In genomic region chr14:35355981-35356839, GRCh38 we compare ENCODE assay signal across 10 cellular contexts. TPM values are rescaled to one million over a fixed set of nuclear protein-coding genes. Genes with fewer than 3 reads are reported as not detected.
DNase-seq lines count a peak whose midpoint lies in the region; ATAC-seq and TF ChIP-seq lines count a peak whose summit lies in the region.
"Had no signal": no experiment of that assay in that cellular context is flagged by ENCODE, and none has a peak within 500 bp of the region (broad histone marks: within the 10 kb centered on the region; RNA-seq: fewer than 3 reads in every experiment).

No MANE protein-coding gene starts in this region.

- no peak overlapping the region for H3K4me3 Mint-ChIP-seq in CD4-positive, CD25-positive, alpha-beta regulatory T cell
- H3K4me3 Mint-ChIP-seq in activated T-helper 2 cell treated with anti-CD3 and anti-CD28 coated beads, Interferon-gamma antibody, Interleukin-2, Interleukin-4, amounts not matched to agents 10 μg/mL and 5 μg/mL and 100 μg/mL, durations not matched to agents 14 hours and 24 hours and 36 hours (ENCODE audit: low read depth) = peak overlapping the region; percentile 0
- H3K4me3 Mint-ChIP-seq in mesothelial cell of epicardium = no peak overlapping the region
- H3K4me3 Mint-ChIP-seq: brain had no signal

- no peaks in the 10 kb centered on the region for H3K27me3 ChIP-seq in CD4-positive, CD25-positive, alpha-beta regulatory T cell (ENCODE audit: control insufficient read depth, insufficient read depth, low read length)
- H3K27me3 ChIP-seq: neutrophil had no signal

- no peaks in the 10 kb centered on the region for H3K36me3 ChIP-seq in CD4-positive, CD25-positive, alpha-beta regulatory T cell (ENCODE audit: control insufficient read depth, insufficient read depth, low read length)
- no peaks in the 10 kb centered on the region for H3K36me3 ChIP-seq in HEK293 (ENCODE audit: control insufficient read depth in 2 of 2, insufficient read depth in 1 of 2, low read length in 2 of 2)
- H3K36me3 ChIP-seq: neutrophil had no signal

- no peaks in the 10 kb centered on the region for H3K36me3 Mint-ChIP-seq in CD4-positive, CD25-positive, alpha-beta regulatory T cell
- no peaks in the 10 kb centered on the region for H3K36me3 Mint-ChIP-seq in activated T-helper 2 cell treated with anti-CD3 and anti-CD28 coated beads, Interferon-gamma antibody, Interleukin-2, Interleukin-4, amounts not matched to agents 10 μg/mL and 5 μg/mL and 100 μg/mL, durations not matched to agents 14 hours and 24 hours and 36 hours (ENCODE audit: low read depth)
- H3K36me3 Mint-ChIP-seq in mesothelial cell of epicardium = no peaks in the 10 kb centered on the region
- H3K36me3 Mint-ChIP-seq: brain had no signal

- DNase-seq in CD4-positive, CD25-positive, alpha-beta regulatory T cell = peak in 1 of 3 donors; percentile 44
- DNase-seq in activated T-helper 2 cell treated with anti-CD3 and anti-CD28 coated beads, Interferon-gamma antibody, Interleukin-2, Interleukin-4, amounts not matched to agents 10 μg/mL and 5 μg/mL and 100 μg/mL, durations not matched to agents 14 hours and 24 hours and 36 hours (ENCODE audit: low spot score) = no peak
- DNase-seq in mesothelial cell of epicardium (ENCODE audit: low spot score in 2 of 2, unreplicated experiment in 2 of 2) (no peak), NCI-H2081 treated with DMSO at 0.1 percent for 48 hours (lab: John Stamatoyannopoulos, UW) (no peak), NCI-H345 (lab: John Stamatoyannopoulos, UW) (no peak)

- H3K4me3 ChIP-seq in CD4-positive, CD25-positive, alpha-beta regulatory T cell (ENCODE audit: low read depth, low read length) = no peak overlapping the region
- no peak overlapping the region for H3K4me3 ChIP-seq in HEK293 (ENCODE audit: low read depth, low read length)

- H3K27ac ChIP-seq in CD4-positive, CD25-positive, alpha-beta regulatory T cell (ENCODE audit: insufficient read depth, low read length, poor library complexity, severe bottlenecking) = no peak overlapping the region
- no peak overlapping the region for H3K27ac ChIP-seq in HEK293 (ENCODE audit: extremely low read depth, low read depth, low read length)
- H3K27ac ChIP-seq: neutrophil had no signal

- H3K4me1 ChIP-seq in CD4-positive, CD25-positive, alpha-beta regulatory T cell (ENCODE audit: control insufficient read depth, insufficient read depth, low read length, poor library complexity, severe bottlenecking) = no peaks in the 10 kb centered on the region
- H3K4me1 ChIP-seq in HEK293 (ENCODE audit: control insufficient read depth, insufficient read depth, low read length) = no peaks in the 10 kb centered on the region

- H3K27ac Mint-ChIP-seq in CD4-positive, CD25-positive, alpha-beta regulatory T cell = peak overlapping the region; percentile 17 to 52 (median 22)
- H3K27ac Mint-ChIP-seq in activated T-helper 2 cell treated with anti-CD3 and anti-CD28 coated beads, Interferon-gamma antibody, Interleukin-2, Interleukin-4, amounts not matched to agents 10 μg/mL and 5 μg/mL and 100 μg/mL, durations not matched to agents 14 hours and 24 hours and 36 hours = peak overlapping the region; percentile 87
- H3K27ac Mint-ChIP-seq in mesothelial cell of epicardium = peak overlapping the region; percentile 95

- CTCF ChIA-PET in HEK293 (lab: Yijun Ruan, JAX) = no interaction called here

- no peaks in the 10 kb centered on the region for H3K27me3 Mint-ChIP-seq in CD4-positive, CD25-positive, alpha-beta regulatory T cell
- no peaks in the 10 kb centered on the region for H3K27me3 Mint-ChIP-seq in activated T-helper 2 cell treated with anti-CD3 and anti-CD28 coated beads, Interferon-gamma antibody, Interleukin-2, Interleukin-4, amounts not matched to agents 10 μg/mL and 5 μg/mL and 100 μg/mL, durations not matched to agents 14 hours and 24 hours and 36 hours (ENCODE audit: low read depth)
- H3K27me3 Mint-ChIP-seq in mesothelial cell of epicardium (ENCODE audit: low read depth) = no peaks in the 10 kb centered on the region

- intact Hi-C loops in activated T-helper 2 cell treated with anti-CD3 and anti-CD28 coated beads, Interferon-gamma antibody, Interleukin-2, Interleukin-4, amounts not matched to agents 10 μg/mL and 5 μg/mL and 100 μg/mL, durations not matched to agents 14 hours and 24 hours and 36 hours (cut with micrococcal nuclease) = loop anchor here (1.0 to 2.0 kb wide), 5 partner anchors 9 to 69 kb away; partner anchors contain the start of gene NFKBIA

- H3K9me3 Mint-ChIP-seq in CD4-positive, CD25-positive, alpha-beta regulatory T cell = no peaks in the 10 kb centered on the region
- H3K9me3 Mint-ChIP-seq in activated T-helper 2 cell treated with anti-CD3 and anti-CD28 coated beads, Interferon-gamma antibody, Interleukin-2, Interleukin-4, amounts not matched to agents 10 μg/mL and 5 μg/mL and 100 μg/mL, durations not matched to agents 14 hours and 24 hours and 36 hours = no peaks in the 10 kb centered on the region
- no peaks in the 10 kb centered on the region for H3K9me3 Mint-ChIP-seq in mesothelial cell of epicardium
- H3K9me3 Mint-ChIP-seq: brain had no signal

- H3K9me3 ChIP-seq in CD4-positive, CD25-positive, alpha-beta regulatory T cell (ENCODE audit: control insufficient read depth in 2 of 2, low read length in 2 of 2) = no peaks in the 10 kb centered on the region
- H3K9me3 ChIP-seq in HEK293 (ENCODE audit: control insufficient read depth, insufficient read depth, low read depth, low read length) = no peaks in the 10 kb centered on the region
- H3K9me3 ChIP-seq: neutrophil had no signal

- no peak for TF ChIP-seq CTCF in HEK293 (tag by site-specific recombination; IDR thresholded peaks at IDR 0.05)
- no peak for TF ChIP-seq CTCF in mesothelial cell of epicardium (IDR thresholded peaks at IDR 0.05; ENCODE audit: unreplicated experiment)

- H3K4me1 Mint-ChIP-seq in CD4-positive, CD25-positive, alpha-beta regulatory T cell = peaks cover 0 to 20% (median 8%) of the 10 kb centered on the region in 4 donors
- H3K4me1 Mint-ChIP-seq in activated T-helper 2 cell treated with anti-CD3 and anti-CD28 coated beads, Interferon-gamma antibody, Interleukin-2, Interleukin-4, amounts not matched to agents 10 μg/mL and 5 μg/mL and 100 μg/mL, durations not matched to agents 14 hours and 24 hours and 36 hours (ENCODE audit: low read depth) = peaks cover 29% of the 10 kb centered on the region
- H3K4me1 Mint-ChIP-seq in mesothelial cell of epicardium = peaks cover 26% of the 10 kb centered on the region

- ATAC-seq in CD4-positive, CD25-positive, alpha-beta regulatory T cell (ENCODE audit: low read depth in 2 of 2) = peak; percentile 46 to 53
- ATAC-seq in HG03521 (IDR thresholded peaks at IDR 0.05; ENCODE audit: unreplicated experiment) (no peak), HG03565 (IDR thresholded peaks at IDR 0.05; ENCODE audit: unreplicated experiment) (no peak)

- POLR2A ChIA-PET in HEK293 (lab: Yijun Ruan, JAX) = no interaction called here

TF ChIP-seq in HEK293, 187 proteins besides CTCF, POLR2A, EP300 and RAD21:
- TF ChIP-seq ZNF704 (tag by site-specific recombination; IDR thresholded peaks at IDR 0.05) (no peak), PRDM10 (tag by site-specific recombination; IDR thresholded peaks at IDR 0.05) (peak; percentile 90), ZNF510 (tag by site-specific recombination; IDR thresholded peaks at IDR 0.05; ENCODE audit: insufficient replicate concordance) (no peak), ZNF121 (tag by site-specific recombination; IDR thresholded peaks at IDR 0.05) (no peak), GLIS1 (tag by site-specific recombination; IDR thresholded peaks at IDR 0.05) (peak; percentile 84)

RNA-seq across cellular contexts. Expression of gene NFKBIA, which starts 48.3 kb away (rescaled TPM):
- total RNA-seq in CD4-positive, CD25-positive, alpha-beta regulatory T cell = 1,380 TPM
- 100 to 1,000 TPM; 210 to 290 (median 243) TPM for polyA plus RNA-seq in CD4-positive, CD25-positive, alpha-beta regulatory T cell
- 386 and 390 TPM in 2 replicates for total RNA-seq in activated T-helper 2 cell treated with anti-CD3 and anti-CD28 coated beads, Interferon-gamma antibody, Interleukin-2, Interleukin-4, amounts not matched to agents 10 μg/mL and 5 μg/mL and 100 μg/mL, durations not matched to agents 14 hours and 24 hours and 36 hours
- total RNA-seq in mesothelial cell of epicardium = 196 to 218 TPM (median 205 TPM) in 3 replicates

Comparison
In these comparisons a context has a peak if more than half of its experiments do, and no peak if none do; other contexts are left out.
1. ATAC-seq: peak in CD4-positive, CD25-positive, alpha-beta regulatory T cell (2 of 2); none in HG03521 (single experiment) and HG03565 (single experiment).
2. H3K27ac Mint-ChIP-seq: peak in every context shown above with its lines; median percentile 95 in mesothelial cell of epicardium; 87 in activated T-helper 2 cell treated with anti-CD3 and anti-CD28 coated beads, Interferon-gamma antibody, Interleukin-2, Interleukin-4, amounts not matched to agents 10 μg/mL and 5 μg/mL and 100 μg/mL, durations not matched to agents 14 hours and 24 hours and 36 hours; 22 in CD4-positive, CD25-positive, alpha-beta regulatory T cell.